In the genomic region with DNA sequence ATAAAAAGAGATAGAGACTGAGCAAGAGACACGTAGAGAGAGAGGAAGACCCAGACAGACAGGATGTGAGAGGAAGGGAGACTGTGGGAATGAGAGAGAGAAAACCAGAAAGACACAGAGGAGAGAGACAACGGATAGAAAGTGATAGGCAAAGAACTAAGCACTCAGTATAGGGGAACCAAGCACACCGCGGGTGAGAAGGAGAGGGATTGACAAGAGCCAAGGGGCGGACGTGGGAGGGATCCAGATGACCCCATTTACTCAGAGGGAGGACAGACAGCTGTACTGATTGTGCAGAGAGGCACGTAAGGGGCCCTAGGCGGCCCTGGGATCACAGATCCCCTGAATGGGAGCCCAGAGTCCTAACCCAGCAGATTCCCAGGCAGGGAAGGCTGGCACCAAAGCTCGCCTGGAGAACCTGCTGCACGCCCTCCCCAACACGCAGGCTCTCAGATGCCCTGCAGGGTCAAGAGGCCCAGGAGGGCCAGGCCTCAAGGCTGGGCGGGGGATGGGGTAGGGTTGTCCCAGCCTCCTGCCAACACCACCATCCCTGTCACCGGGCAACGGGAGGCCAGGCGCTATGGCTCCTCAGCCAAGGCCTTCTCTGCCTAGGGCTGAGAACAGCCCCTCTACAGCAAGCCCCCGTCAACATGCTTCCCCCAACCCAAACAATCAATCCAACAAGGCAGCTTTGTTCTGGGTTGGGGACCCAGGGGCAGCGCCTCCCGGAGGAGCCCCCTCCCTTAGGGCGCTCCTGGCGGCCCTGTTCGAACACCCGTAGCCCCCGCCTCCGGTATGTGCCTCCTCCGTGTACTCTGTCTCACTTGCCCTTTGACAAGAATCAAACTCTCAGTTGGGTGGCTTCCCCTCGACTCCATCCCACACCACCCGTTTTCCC, we compare ENCODE assay signal across 8 cellular contexts. TPM values are rescaled to one million over a fixed set of nuclear protein-coding genes. Genes with fewer than 3 reads are reported as not detected.
DNase-seq lines count a peak whose midpoint lies in the region; ATAC-seq and TF ChIP-seq lines count a peak whose summit lies in the region.

No MANE protein-coding gene starts in this region.

- H3K27ac ChIP-seq in DND-41 (ENCODE audit: low read length) (no peak overlapping the region), mesenchymal stem cell (ENCODE audit: low read length, poor library complexity, severe bottlenecking) (peak overlapping the region; percentile 27)

- peak overlapping the region in 1 of 2 experiments; percentile 53 for H3K14ac ChIP-seq in mesenchymal stem cell (ENCODE audit: low read length in 2 of 2)

- in situ Hi-C loops in astrocyte of the cerebellum (cut with HindIII; ENCODE audit: low sequenced_read_pairs) = no loop called here

- peak overlapping the region in 1 of 2 experiments; percentile 67 for H3K4ac ChIP-seq in mesenchymal stem cell (ENCODE audit: low read depth in 1 of 2, low read length in 2 of 2)

- peaks cover 30% of the 10 kb centered on the region for H3K79me1 ChIP-seq in mesenchymal stem cell (replicated peaks; ENCODE audit: low read length, poor library complexity, severe bottlenecking)

- DNase-seq in DND-41 (no peak), astrocyte of the cerebellum (ENCODE audit: low read depth) (no peak), mesenchymal stem cell (no peak), left lobe of liver (ENCODE audit: low spot score) (no peak), DMS153 (lab: John Stamatoyannopoulos, UW) (no peak)

- H3K23ac ChIP-seq in mesenchymal stem cell (ENCODE audit: low read length in 2 of 2) = no peak overlapping the region

- H2AK5ac ChIP-seq in mesenchymal stem cell (ENCODE audit: low read length, severe bottlenecking) = peak overlapping the region; percentile 23

- H2BK12ac ChIP-seq in mesenchymal stem cell (ENCODE audit: low read length in 2 of 2) = peak overlapping the region; percentile 32 to 59

- peak overlapping the region; percentile 92 for H4K91ac ChIP-seq in mesenchymal stem cell (ENCODE audit: low read length)

- H4K8ac ChIP-seq in mesenchymal stem cell (ENCODE audit: low read length) = peak overlapping the region; percentile 74

- peaks cover 13% of the 10 kb centered on the region for H3K79me2 ChIP-seq in DND-41 (ENCODE audit: insufficient read depth, low read length)

- peak overlapping the region; percentile 23 to 90 for H3K18ac ChIP-seq in mesenchymal stem cell (ENCODE audit: low read depth in 1 of 2, low read length in 2 of 2)

- no peak overlapping the region for H2BK5ac ChIP-seq in mesenchymal stem cell (ENCODE audit: low read depth, low read length, poor library complexity, severe bottlenecking)

- peak overlapping the region; percentile 98 for H3K4me2 ChIP-seq in DND-41 (ENCODE audit: insufficient read depth, low read length)
- peak overlapping the region; percentile 72 for H3K4me2 ChIP-seq in mesenchymal stem cell (ENCODE audit: low read length, poor library complexity, severe bottlenecking)

- 30% methylated on average over 26 of the region's 27 CpGs for WGBS in mesenchymal stem cell

- peak overlapping the region; percentile 12 for H2BK15ac ChIP-seq in mesenchymal stem cell (ENCODE audit: low read depth, poor library complexity, severe bottlenecking)

- no peak for ATAC-seq in DND-41 (ENCODE audit: insufficient read depth, low read depth)
- peak; percentile 22 for ATAC-seq in HG03442 (IDR thresholded peaks at IDR 0.05; ENCODE audit: unreplicated experiment)
- ATAC-seq in left lobe of liver = no peak
- ATAC-seq in HG02840 (IDR thresholded peaks at IDR 0.05; ENCODE audit: low FRiP score, unreplicated experiment) = no peak
- no peak for ATAC-seq in HG02798 (IDR thresholded peaks at IDR 0.05; ENCODE audit: poor library complexity, unreplicated experiment)

- peak overlapping the region; percentile 45 for H2BK120ac ChIP-seq in mesenchymal stem cell (ENCODE audit: low read depth, low read length)

- H3K36me3 ChIP-seq in DND-41 (ENCODE audit: insufficient read depth, low read length) = peaks cover 11% of the 10 kb centered on the region
- peaks cover 13 to 17% of the 10 kb centered on the region in 2 experiments for H3K36me3 ChIP-seq in mesenchymal stem cell (ENCODE audit: control insufficient read depth in 1 of 2, insufficient read depth in 2 of 2, low read depth in 1 of 2, low read length in 2 of 2)

- TF ChIP-seq CTCF in DND-41 (IDR thresholded peaks at IDR 0.05; ENCODE audit: borderline replicate concordance, extremely low read depth, low read length, poor library complexity, severe bottlenecking) = no peak
- TF ChIP-seq CTCF in astrocyte of the cerebellum (IDR thresholded peaks at IDR 0.05; ENCODE audit: low read depth, low read length, missing control alignments) = no peak

- H3K9ac ChIP-seq in DND-41 (ENCODE audit: low read depth, low read length) (peak overlapping the region; percentile 77; the same call in 1 of the 2 replicates), mesenchymal stem cell (ENCODE audit: low read length) (peak overlapping the region; percentile 93)

- H3K4me1 ChIP-seq in DND-41 (ENCODE audit: insufficient read depth, low read length) = peaks cover 22% of the 10 kb centered on the region
- peaks cover 29% of the 10 kb centered on the region for H3K4me1 ChIP-seq in mesenchymal stem cell (ENCODE audit: control insufficient read depth, insufficient read depth, low read depth, low read length)

- peak overlapping the region; percentile 87 for H2AFZ ChIP-seq in DND-41 (ENCODE audit: low read depth, low read length)
- H2AFZ ChIP-seq in mesenchymal stem cell (ENCODE audit: low read depth, low read length) = peak overlapping the region; percentile 33

- no peaks in the 10 kb centered on the region for H3K27me3 ChIP-seq in DND-41 (ENCODE audit: insufficient read depth, low read length, poor library complexity)
- no peaks in the 10 kb centered on the region for H3K27me3 ChIP-seq in mesenchymal stem cell (ENCODE audit: control insufficient read depth in 1 of 2, insufficient read depth in 1 of 2, low read length in 2 of 2)

- H3K4me3 ChIP-seq in DND-41 (ENCODE audit: low read depth in 1 of 2, low read length in 2 of 2) = peak overlapping the region in 1 of 2 experiments; percentile 83; a peak in 2 of 4 replicates
- peak overlapping the region; percentile 92 for H3K4me3 ChIP-seq in astrocyte of the cerebellum (ENCODE audit: low read depth, low read length)
- peak overlapping the region; percentile 66 to 99 for H3K4me3 ChIP-seq in mesenchymal stem cell (ENCODE audit: insufficient read depth in 1 of 2, low read depth in 1 of 2, low read length in 2 of 2)

- peaks cover 14% of the 10 kb centered on the region; the same call in 1 of the 2 replicates for H4K20me1 ChIP-seq in DND-41 (ENCODE audit: insufficient read depth, low read length)

- H3K9me3 ChIP-seq in DND-41 (ENCODE audit: insufficient read depth, low read length, severe bottlenecking) (no peaks in the 10 kb centered on the region), mesenchymal stem cell (ENCODE audit: control insufficient read depth, low read length) (no peaks in the 10 kb centered on the region)

RNA-seq across cellular contexts. Expression of a gene that starts 0.6 kb away (rescaled TPM):
- 11.7 TPM for polyA plus RNA-seq in mesenchymal stem cell (2013, experiment 1 of 2)
- 11.7 TPM for polyA plus RNA-seq in mesenchymal stem cell (2013, experiment 2 of 2)
- total RNA-seq in left lobe of liver = 0.86 TPM

RNA-seq across cellular contexts. Expression of a gene that starts 1.4 kb away (rescaled TPM):
- 13.9 TPM for polyA plus RNA-seq in mesenchymal stem cell (2013, experiment 1 of 2)
- 14.3 TPM for polyA plus RNA-seq in mesenchymal stem cell (2013, experiment 2 of 2)
- 2.8 TPM for total RNA-seq in left lobe of liver

RNA-seq across cellular contexts. Expression of a gene that starts 23.4 kb away (rescaled TPM):
- 21.6 TPM for polyA plus RNA-seq in mesenchymal stem cell (2013, experiment 1 of 2)
- 20.7 TPM for polyA plus RNA-seq in mesenchymal stem cell (2013, experiment 2 of 2)
- total RNA-seq in left lobe of liver = 11.7 TPM

RNA-seq across cellular contexts. Expression of a gene that starts 23.7 kb away (rescaled TPM):
- 81.1 TPM for polyA plus RNA-seq in mesenchymal stem cell (2013, experiment 1 of 2)
- polyA plus RNA-seq in mesenchymal stem cell (2013, experiment 2 of 2) = 81.5 TPM
- total RNA-seq in left lobe of liver = 74.1 TPM

RNA-seq across cellular contexts. Expression of a gene that starts 27.1 kb away (rescaled TPM):
- not detected for polyA plus RNA-seq in mesenchymal stem cell (2013, experiment 1 of 2)
- polyA plus RNA-seq in mesenchymal stem cell (2013, experiment 2 of 2) = 0.03 TPM
- total RNA-seq in left lobe of liver = 0.23 TPM
